ENCODE assay signal across 2 cellular contexts in the genomic region with DNA sequence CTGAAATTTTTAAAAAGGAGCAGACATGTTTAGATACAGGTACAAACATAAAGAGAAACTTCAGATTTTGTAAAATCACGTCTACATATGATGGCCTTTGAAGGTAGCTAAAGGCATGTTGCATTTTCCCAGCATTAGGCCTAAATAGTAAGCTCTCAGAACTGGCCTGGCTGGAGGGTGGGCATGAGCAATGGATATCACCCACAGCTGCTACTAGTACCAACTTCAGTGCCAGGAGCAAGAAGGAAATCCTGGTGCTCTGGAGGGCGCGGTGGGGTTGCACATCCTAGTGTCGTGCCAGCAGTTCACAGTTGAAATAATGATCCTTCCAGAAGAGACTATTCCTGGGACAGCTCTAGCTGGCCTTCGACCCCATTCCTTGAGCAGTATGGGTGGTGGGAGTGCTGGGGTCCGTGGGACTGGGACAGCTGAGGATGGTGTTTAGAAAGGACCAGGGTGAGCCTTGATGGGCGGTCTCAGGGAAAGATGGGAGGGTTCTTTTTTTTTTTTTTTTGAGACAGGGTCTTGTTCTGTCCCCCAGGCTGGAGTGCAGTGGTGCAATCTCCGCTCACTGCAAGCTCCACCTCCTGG.
TF ChIP-seq lines count a peak whose summit lies in the region.

No MANE protein-coding gene starts in this region.

TF ChIP-seq in SK-N-SH, 30 proteins besides CTCF, POLR2A, EP300 and RAD21:
- TF ChIP-seq SMC3 (IDR thresholded peaks at IDR 0.05; ENCODE audit: low read depth, low read length) (no peak), POLR2AphosphoS5 (IDR thresholded peaks at IDR 0.05; ENCODE audit: low read depth, low read length) (no peak), RFX5 (IDR thresholded peaks at IDR 0.05; ENCODE audit: low read length) (no peak)
- TF ChIP-seq, protein P1, sequence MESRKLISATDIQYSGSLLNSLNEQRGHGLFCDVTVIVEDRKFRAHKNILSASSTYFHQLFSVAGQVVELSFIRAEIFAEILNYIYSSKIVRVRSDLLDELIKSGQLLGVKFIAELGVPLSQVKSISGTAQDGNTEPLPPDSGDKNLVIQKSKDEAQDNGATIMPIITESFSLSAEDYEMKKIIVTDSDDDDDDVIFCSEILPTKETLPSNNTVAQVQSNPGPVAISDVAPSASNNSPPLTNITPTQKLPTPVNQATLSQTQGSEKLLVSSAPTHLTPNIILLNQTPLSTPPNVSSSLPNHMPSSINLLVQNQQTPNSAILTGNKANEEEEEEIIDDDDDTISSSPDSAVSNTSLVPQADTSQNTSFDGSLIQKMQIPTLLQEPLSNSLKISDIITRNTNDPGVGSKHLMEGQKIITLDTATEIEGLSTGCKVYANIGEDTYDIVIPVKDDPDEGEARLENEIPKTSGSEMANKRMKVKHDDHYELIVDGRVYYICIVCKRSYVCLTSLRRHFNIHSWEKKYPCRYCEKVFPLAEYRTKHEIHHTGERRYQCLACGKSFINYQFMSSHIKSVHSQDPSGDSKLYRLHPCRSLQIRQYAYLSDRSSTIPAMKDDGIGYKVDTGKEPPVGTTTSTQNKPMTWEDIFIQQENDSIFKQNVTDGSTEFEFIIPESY (IDR thresholded peaks at IDR 0.05; ENCODE audit: borderline replicate concordance, low read depth) = no peak
TF ChIP-seq in SK-N-SH: peak in this region for 0.

TF ChIP-seq in HepG2, 621 proteins besides CTCF, POLR2A, EP300 and RAD21:
- TF ChIP-seq TOPORS (CRISPR knock-in tag; IDR thresholded peaks at IDR 0.05) (no peak), ZNF605 (CRISPR knock-in tag; IDR thresholded peaks at IDR 0.05) (no peak)
